Comparison of ENCODE assay signal across 21 cellular contexts in genomic region chr3:114080201-114080600, GRCh38. TPM values are rescaled to one million over a fixed set of nuclear protein-coding genes. Genes with fewer than 3 reads are reported as not detected.
DNase-seq lines count a peak whose midpoint lies in the region; ATAC-seq, FAIRE-seq and TF ChIP-seq lines count a peak whose summit lies in the region.
"Had no signal": no experiment of that assay in that cellular context is flagged by ENCODE, and none has a peak within 500 bp of the region (broad histone marks: within the 10 kb centered on the region; RNA-seq: fewer than 3 reads in every experiment).

No MANE protein-coding gene starts in this region.

- H3K36me3 ChIP-seq in HepG2 (replicated peaks in 1 of 2; ENCODE audit: control insufficient read depth in 1 of 2, insufficient read depth in 2 of 2, low read length in 2 of 2) (peaks cover 12 to 52% of the 10 kb centered on the region in 2 experiments), right lobe of liver (peaks cover 0 to 51% (median 17%) of the 10 kb centered on the region in 4 donors), adipocyte (ENCODE audit: control insufficient read depth, insufficient read depth, low read length, severe bottlenecking) (peaks cover 68% of the 10 kb centered on the region), upper lobe of left lung (peaks cover 22 to 83% (median 32%) of the 10 kb centered on the region in 4 donors)
- H3K36me3 ChIP-seq in CD8-positive, alpha-beta memory T cell (ENCODE audit: insufficient read depth, low read length), result peaks cover 35% of the 10 kb centered on the region

- DNase-seq in HepG2 (ENCODE audit: low spot score) (no peak), right lobe of liver (no peak), adipocyte (ENCODE audit: low read depth) (peak; percentile 1), fibroblast of pulmonary artery (ENCODE audit: low read depth) (no peak), upper lobe of left lung (no peak), foreskin keratinocyte (no peak)
- no peak for DNase-seq in stimulated activated naive CD8-positive, alpha-beta T cell treated with anti-CD3 and anti-CD28 coated beads, Interleukin-15, amount 100 ng/mL, for 72 hours
- DNase-seq in CD8-positive, alpha-beta memory T cell, result no peak
- DNase-seq: ACHN, AML-193, HCEC 1CT, KG1, NCI-H1105 treated with DMSO at 0.1 percent for 48 hours, NCI-H1694, NCI-H2081 treated with DMSO at 0.1 percent for 48 hours, NCI-H748 treated with DMSO at 0.1 percent for 48 hours, Right ventricle myocardium superior had no signal

- H3K27ac ChIP-seq in HepG2 (ENCODE audit: extremely low read length, insufficient read depth, low read length) (peak overlapping the region; percentile 8), right lobe of liver (no peak overlapping the region), upper lobe of left lung (peak overlapping the region; percentile 11 to 68 (median 45)), foreskin keratinocyte (no peak overlapping the region)
- no peak overlapping the region for H3K27ac ChIP-seq in CD8-positive, alpha-beta memory T cell (ENCODE audit: low read depth, low read length)
- H3K27ac ChIP-seq: C4-2B, SK-N-MC had no signal

- peak overlapping the region in 1 of 2 donors; percentile 48 for H3K27ac Mint-ChIP-seq in stimulated activated naive CD8-positive, alpha-beta T cell treated with anti-CD3 and anti-CD28 coated beads, Interleukin-15, amount 100 ng/mL, for 72 hours
- peak overlapping the region in 1 of 8 donors; percentile 78 for H3K27ac Mint-ChIP-seq in CD8-positive, alpha-beta memory T cell

- no peak for TF ChIP-seq EP300 in HepG2 (IDR thresholded peaks at IDR 0.05; ENCODE audit: low read depth in 2 of 2, low read length in 2 of 2)
- TF ChIP-seq EP300 in HepG2 (CRISPR knock-in tag; IDR thresholded peaks at IDR 0.05; ENCODE audit: borderline replicate concordance), result no peak
- TF ChIP-seq EP300 in upper lobe of left lung (IDR thresholded peaks at IDR 0.05), result no peak

- H3K4me3 Mint-ChIP-seq in stimulated activated naive CD8-positive, alpha-beta T cell treated with anti-CD3 and anti-CD28 coated beads, Interleukin-15, amount 100 ng/mL, for 72 hours, result no peak overlapping the region
- H3K4me3 Mint-ChIP-seq in CD8-positive, alpha-beta memory T cell, result no peak overlapping the region

- BruUV-seq in HepG2 (replicated peaks; lab: Mats Ljungman, UMichigan), result no TSS peak

- H3K4me3 ChIP-seq in HepG2 (replicated peaks in 1 of 3; ENCODE audit: insufficient read depth in 1 of 3, low read depth in 2 of 3, low read length in 3 of 3) (no peak overlapping the region), right lobe of liver (no peak overlapping the region), adipocyte (ENCODE audit: low read length) (no peak overlapping the region), fibroblast of pulmonary artery (replicated peaks; ENCODE audit: low read depth, low read length) (peak overlapping the region; percentile 39), upper lobe of left lung (peak overlapping the region in 1 of 4 donors; percentile 2)
- no peak overlapping the region for H3K4me3 ChIP-seq in CD8-positive, alpha-beta memory T cell (ENCODE audit: low read length)
- H3K4me3 ChIP-seq: SK-N-MC had no signal

- no peaks in the 10 kb centered on the region for H3K27me3 Mint-ChIP-seq in stimulated activated naive CD8-positive, alpha-beta T cell treated with anti-CD3 and anti-CD28 coated beads, Interleukin-15, amount 100 ng/mL, for 72 hours
- H3K27me3 Mint-ChIP-seq in CD8-positive, alpha-beta memory T cell, result no peaks in the 10 kb centered on the region

- ATAC-seq in HepG2 (no peak), right lobe of liver (no peak), upper lobe of left lung (ENCODE audit: low FRiP score in 2 of 2) (no peak), foreskin keratinocyte (no peak)
- no peak for ATAC-seq in stimulated activated naive CD8-positive, alpha-beta T cell treated with anti-CD3 and anti-CD28 coated beads, Interleukin-15, amount 100 ng/mL, for 72 hours

- no peak overlapping the region for H3K4me2 ChIP-seq in HepG2 (ENCODE audit: low read depth, low read length)

- intact Hi-C loops in HepG2 (cut with micrococcal nuclease; ENCODE audit: unreplicated experiment), result no loop called here
- intact Hi-C loops in right lobe of liver (cut with DNase I), result no loop called here

- POLR2A ChIA-PET in HepG2 (lab: Yijun Ruan, JAX), result no interaction called here
- POLR2A ChIA-PET in CD8-positive, alpha-beta memory T cell (lab: Charles Lee), result no interaction called here

- FAIRE-seq in HepG2 (lab: Jason Lieb, UNC), result no peak
- FAIRE-seq: G401.6, RCC 7860 had no signal

- TF ChIP-seq CTCF in HepG2 (CRISPR knock-in tag; IDR thresholded peaks at IDR 0.05), result no peak
- no peak for TF ChIP-seq CTCF in right lobe of liver (IDR thresholded peaks at IDR 0.05)
- TF ChIP-seq CTCF in fibroblast of pulmonary artery (IDR thresholded peaks at IDR 0.05; ENCODE audit: low read length, missing control alignments), result no peak
- no peak for TF ChIP-seq CTCF in upper lobe of left lung (IDR thresholded peaks at IDR 0.05)
- TF ChIP-seq CTCF in foreskin keratinocyte (conservative IDR thresholded peaks at IDR 0.05), result no peak

- no peak for TF ChIP-seq RAD21 in HepG2 (CRISPR knock-in tag; IDR thresholded peaks at IDR 0.05)

- no peak for TF ChIP-seq POLR2A in HepG2 (IDR thresholded peaks at IDR 0.05; ENCODE audit: insufficient read depth in 1 of 2, low read depth in 2 of 2, low read length in 2 of 2)
- TF ChIP-seq POLR2A in right lobe of liver (IDR thresholded peaks at IDR 0.05), result no peak
- no peak for TF ChIP-seq POLR2A in upper lobe of left lung (IDR thresholded peaks at IDR 0.05)

- H3K27me3 ChIP-seq in HepG2 (ENCODE audit: control insufficient read depth in 1 of 2, insufficient read depth in 2 of 2, low read length in 2 of 2) (no peaks in the 10 kb centered on the region; a peak in 1 of 5 replicates), right lobe of liver (no peaks in the 10 kb centered on the region), adipocyte (replicated peaks; ENCODE audit: control insufficient read depth, insufficient read depth, low read length) (no peaks in the 10 kb centered on the region), upper lobe of left lung (no peaks in the 10 kb centered on the region), foreskin keratinocyte (no peaks in the 10 kb centered on the region)
- no peaks in the 10 kb centered on the region for H3K27me3 ChIP-seq in CD8-positive, alpha-beta memory T cell (ENCODE audit: insufficient read depth, low read length, poor library complexity, severe bottlenecking)

- peaks cover 28 to 95% (median 38%) of the 10 kb centered on the region in 3 donors for H3K36me3 Mint-ChIP-seq in CD8-positive, alpha-beta memory T cell

- no peaks in the 10 kb centered on the region for H3K9me3 Mint-ChIP-seq in stimulated activated naive CD8-positive, alpha-beta T cell treated with anti-CD3 and anti-CD28 coated beads, Interleukin-15, amount 100 ng/mL, for 72 hours
- no peaks in the 10 kb centered on the region for H3K9me3 Mint-ChIP-seq in CD8-positive, alpha-beta memory T cell

- no peaks in the 10 kb centered on the region for H3K9me3 ChIP-seq in HepG2 (ENCODE audit: low read length)
- no peaks in the 10 kb centered on the region for H3K9me3 ChIP-seq in right lobe of liver
- no peaks in the 10 kb centered on the region for H3K9me3 ChIP-seq in adipocyte (ENCODE audit: control insufficient read depth, low read length)
- no peaks in the 10 kb centered on the region for H3K9me3 ChIP-seq in upper lobe of left lung
- no peaks in the 10 kb centered on the region for H3K9me3 ChIP-seq in CD8-positive, alpha-beta memory T cell (ENCODE audit: low read length)

- no peak overlapping the region for H3K9ac ChIP-seq in HepG2 (ENCODE audit: insufficient read depth, low read depth, low read length)
- no peak overlapping the region for H3K9ac ChIP-seq in adipocyte (ENCODE audit: low read length)

- no peaks in the 10 kb centered on the region for H3K4me1 Mint-ChIP-seq in stimulated activated naive CD8-positive, alpha-beta T cell treated with anti-CD3 and anti-CD28 coated beads, Interleukin-15, amount 100 ng/mL, for 72 hours
- H3K4me1 Mint-ChIP-seq in CD8-positive, alpha-beta memory T cell, result no peaks in the 10 kb centered on the region

- CTCF ChIA-PET in HepG2 (lab: Yijun Ruan, JAX; ENCODE audit: low intra/inter-chr PET ratio, low total read pairs), result no interaction called here
- CTCF ChIA-PET in CD8-positive, alpha-beta memory T cell (lab: Charles Lee), result no interaction called here

- H3K4me1 ChIP-seq in HepG2 (ENCODE audit: insufficient read depth, low read length) (peaks cover 24% of the 10 kb centered on the region), right lobe of liver (no peaks in the 10 kb centered on the region), adipocyte (ENCODE audit: control insufficient read depth, insufficient read depth, low read length) (peaks cover 14% of the 10 kb centered on the region), upper lobe of left lung (peaks cover 0 to 9% (median 0%) of the 10 kb centered on the region in 4 donors), foreskin keratinocyte (no peaks in the 10 kb centered on the region)
- H3K4me1 ChIP-seq in CD8-positive, alpha-beta memory T cell (ENCODE audit: insufficient read depth, low read length), result no peaks in the 10 kb centered on the region

- no peak overlapping the region for H2AFZ ChIP-seq in HepG2 (ENCODE audit: low read length)

- no peaks in the 10 kb centered on the region for H3K79me2 ChIP-seq in HepG2 (ENCODE audit: insufficient read depth, low read length)

- in situ Hi-C loops in HepG2 (cut with HindIII; ENCODE audit: extremely low pct_ligation_motif_present, low pct_unique_long_range_greater_than_20kb), result no loop called here

- H4K20me1 ChIP-seq in HepG2 (ENCODE audit: insufficient read depth, low read length), result no peaks in the 10 kb centered on the region

RNA-seq across cellular contexts. Expression of gene QTRT2, which starts 23.7 kb away (rescaled TPM):
- total RNA-seq in HepG2 (2016; rRNA removed; fragmentation: Illumina TruSeq; extraction: Trizol), result 33.4 and 38.0 TPM in 2 replicates
- 11.0 and 12.1 TPM in 2 replicates for total RNA-seq in HepG2 (2016; cell fraction: cytosol; rRNA removed; fragmentation: Illumina TruSeq; extraction: Trizol; ENCODE audit: low read depth)
- 36.8 and 38.6 TPM in 2 replicates for total RNA-seq in HepG2 (2016; cell fraction: insoluble cytoplasmic fraction; rRNA removed; fragmentation: Illumina TruSeq; extraction: Trizol)
- total RNA-seq in HepG2 (2016; cell fraction: membrane; rRNA removed; fragmentation: Illumina TruSeq; extraction: Trizol), result 23.6 and 28.2 TPM in 2 replicates
- total RNA-seq in HepG2 (2016; cell fraction: nucleus; rRNA removed; fragmentation: Illumina TruSeq; extraction: Trizol), result 43.9 and 45.3 TPM in 2 replicates
- 6.6 and 7.1 TPM in 2 replicates for polyA plus RNA-seq in HepG2 (2011; rRNA removed)
- polyA plus RNA-seq in HepG2 (2011; cell fraction: cytosol; rRNA removed), result 4.1 and 6.0 TPM in 2 replicates
- polyA plus RNA-seq in HepG2 (2011; cell fraction: nucleus; rRNA removed), result 5.6 and 6.7 TPM in 2 replicates
- polyA plus RNA-seq in HepG2 (2012), result 10.0 and 10.9 TPM in 2 replicates
- 1.2 and 1.3 TPM in 2 replicates for polyA plus RNA-seq in HepG2 (2016; cell fraction: cytosol; fragmentation: Illumina TruSeq; extraction: Trizol; ENCODE audit: low read depth)
- polyA plus RNA-seq in HepG2 (2016; cell fraction: insoluble cytoplasmic fraction; fragmentation: Illumina TruSeq; extraction: Trizol; ENCODE audit: low read depth), result 22.8 and 23.8 TPM in 2 replicates
- polyA plus RNA-seq in HepG2 (2016; cell fraction: membrane; fragmentation: Illumina TruSeq; extraction: Trizol; ENCODE audit: low read depth), result 3.5 and 3.9 TPM in 2 replicates
- 28.1 and 37.6 TPM in 2 replicates for polyA plus RNA-seq in HepG2 (2016; cell fraction: nucleus; fragmentation: Illumina TruSeq; extraction: Trizol; ENCODE audit: insufficient read depth, low read depth)
- polyA minus RNA-seq in HepG2 (2011; rRNA and poly(A)+ RNA removed; ENCODE audit: low replicate concordance), result 13.2 and 38.2 TPM in 2 replicates
- polyA minus RNA-seq in HepG2 (2011; cell fraction: cytosol; rRNA and poly(A)+ RNA removed), result 9.9 and 12.2 TPM in 2 replicates
- 31.5 and 45.8 TPM in 2 replicates for polyA minus RNA-seq in HepG2 (2011; cell fraction: nucleus; rRNA and poly(A)+ RNA removed)
- total RNA-seq in right lobe of liver, result 1 to 10 TPM; 6.3 to 9.8 (median 7.8) TPM
- total RNA-seq in upper lobe of left lung, result 10 to 100 TPM; 14.7 to 25.7 (median 22.8) TPM
- 23.4 and 27.9 TPM in 2 replicates for total RNA-seq in foreskin keratinocyte
- 7.4 and 9.8 TPM in 2 replicates for polyA plus RNA-seq in foreskin keratinocyte
- 10 to 100 TPM; 48.0 to 51.3 TPM for total RNA-seq in CD8-positive, alpha-beta memory T cell
- polyA plus RNA-seq in CD8-positive, alpha-beta memory T cell, result 10.8 TPM

RNA-seq across cellular contexts. Expression of gene CCDC191, which starts 23.9 kb away (rescaled TPM):
- 1.2 and 1.4 TPM in 2 replicates for total RNA-seq in HepG2 (2016; rRNA removed; fragmentation: Illumina TruSeq; extraction: Trizol)
- total RNA-seq in HepG2 (2016; cell fraction: cytosol; rRNA removed; fragmentation: Illumina TruSeq; extraction: Trizol; ENCODE audit: low read depth), result 1.1 and 1.3 TPM in 2 replicates
- total RNA-seq in HepG2 (2016; cell fraction: insoluble cytoplasmic fraction; rRNA removed; fragmentation: Illumina TruSeq; extraction: Trizol), result 0.74 and 1.2 TPM in 2 replicates
- total RNA-seq in HepG2 (2016; cell fraction: membrane; rRNA removed; fragmentation: Illumina TruSeq; extraction: Trizol), result 0.34 and 0.49 TPM in 2 replicates
- 2.2 and 2.3 TPM in 2 replicates for total RNA-seq in HepG2 (2016; cell fraction: nucleus; rRNA removed; fragmentation: Illumina TruSeq; extraction: Trizol)
- polyA plus RNA-seq in HepG2 (2011; rRNA removed), result 0.69 and 0.91 TPM in 2 replicates
- polyA plus RNA-seq in HepG2 (2011; cell fraction: cytosol; rRNA removed), result 0.16 and 0.24 TPM in 2 replicates
- 1.3 and 1.7 TPM in 2 replicates for polyA plus RNA-seq in HepG2 (2011; cell fraction: nucleus; rRNA removed)
- polyA plus RNA-seq in HepG2 (2012), result 0.71 and 1.9 TPM in 2 replicates
- 0.03 TPM in 2 replicates for polyA plus RNA-seq in HepG2 (2016; cell fraction: cytosol; fragmentation: Illumina TruSeq; extraction: Trizol; ENCODE audit: low read depth)
- 0.59 and 0.84 TPM in 2 replicates for polyA plus RNA-seq in HepG2 (2016; cell fraction: insoluble cytoplasmic fraction; fragmentation: Illumina TruSeq; extraction: Trizol; ENCODE audit: low read depth)
- polyA plus RNA-seq in HepG2 (2016; cell fraction: membrane; fragmentation: Illumina TruSeq; extraction: Trizol; ENCODE audit: low read depth), result 0.07 and 0.14 TPM in 2 replicates
- 2.0 and 3.5 TPM in 2 replicates for polyA plus RNA-seq in HepG2 (2016; cell fraction: nucleus; fragmentation: Illumina TruSeq; extraction: Trizol; ENCODE audit: insufficient read depth, low read depth)
- polyA minus RNA-seq in HepG2 (2011; rRNA and poly(A)+ RNA removed; ENCODE audit: low replicate concordance), result 0.14 and 0.40 TPM in 2 replicates
- polyA minus RNA-seq in HepG2 (2011; cell fraction: cytosol; rRNA and poly(A)+ RNA removed), result not detected in 2 replicates
- polyA minus RNA-seq in HepG2 (2011; cell fraction: nucleus; rRNA and poly(A)+ RNA removed), result 1.8 and 3.5 TPM in 2 replicates
- 1 to 10 TPM in 3 of 6 experiments, under 1 TPM in 3; 0.43 to 1.6 (median 0.96) TPM for total RNA-seq in right lobe of liver
- 10 to 100 TPM in 3 of 6 donors, 1 to 10 TPM in 3; 3.8 to 27.2 (median 9.1) TPM for total RNA-seq in upper lobe of left lung
- total RNA-seq in foreskin keratinocyte, result 1.7 and 1.9 TPM in 2 replicates
- 0.55 and 0.70 TPM in 2 replicates for polyA plus RNA-seq in foreskin keratinocyte
- total RNA-seq in CD8-positive, alpha-beta memory T cell, result 1 to 10 TPM; 1.4 to 1.5 TPM
- polyA plus RNA-seq in CD8-positive, alpha-beta memory T cell, result 1.2 TPM

Comparison
In these comparisons a context has a peak if more than half of its experiments do, and no peak if none do; other contexts are left out.
1. H3K27ac ChIP-seq: peak in HepG2 (single experiment) and upper lobe of left lung (4 of 4); none in right lobe of liver (0 of 3), foreskin keratinocyte (single experiment) and CD8-positive, alpha-beta memory T cell (single experiment).